Comparison of ENCODE assay signal across 19 cellular contexts in genomic region chr3:185797108-185797881, GRCh38. TPM values are rescaled to one million over a fixed set of nuclear protein-coding genes. Genes with fewer than 3 reads are reported as not detected.
DNase-seq lines count a peak whose midpoint lies in the region; ATAC-seq and TF ChIP-seq lines count a peak whose summit lies in the region.
"Had no signal": no experiment of that assay in that cellular context is flagged by ENCODE, and none has a peak within 500 bp of the region (broad histone marks: within the 10 kb centered on the region; RNA-seq: fewer than 3 reads in every experiment).

No MANE protein-coding gene starts in this region.

- peak overlapping the region; percentile 92 for H3K27ac Mint-ChIP-seq in progenitor cell of endocrine pancreas
- H3K27ac Mint-ChIP-seq in T-helper 17 cell = no peak overlapping the region
- H3K27ac Mint-ChIP-seq in activated CD8-positive, alpha-beta T cell treated with anti-CD3 and anti-CD28 coated beads for 36 hours = no peak overlapping the region
- H3K27ac Mint-ChIP-seq: dendritic cell treated with granulocyte-macrophage colony-stimulating factor and Interleukin-4, amounts not matched to agents 40 ng/mL and 50 ng/mL, for 4 days; naive B cell; T-helper 1 cell treated with Interleukin-12 subunit alpha and Interleukin-12 subunit beta and Interleukin-4 antibody, amounts not matched to agents 30 μg/mL and 1 μg/mL, for 36 hours had no signal

- DNase-seq in hepatocyte (ENCODE audit: low spot score) = no peak
- no peak for DNase-seq in progenitor cell of endocrine pancreas (ENCODE audit: low spot score, unreplicated experiment)
- no peak for DNase-seq in T-helper 17 cell
- DNase-seq in activated CD8-positive, alpha-beta T cell treated with anti-CD3 and anti-CD28 coated beads for 36 hours = no peak
- no peak for DNase-seq in SW 1271 (lab: John Stamatoyannopoulos, UW)
- DNase-seq in NCI-H2029 (lab: John Stamatoyannopoulos, UW) = no peak
- DNase-seq: activated CD4-positive, alpha-beta T cell treated with anti-CD3 and anti-CD28 coated beads for 1 hour; activated CD8-positive, alpha-beta memory T cell treated with anti-CD3 and anti-CD28 coated beads, Interleukin-2, amount 50 U/mL, for 4 hours; activated gamma-delta T cell treated with Interleukin-2 at 50 U/mL for 16 hours; aorta; DND-41; naive B cell; NCI-H2107; RPMI8226 had no signal

- H3K9me3 ChIP-seq in HEK293 (ENCODE audit: control insufficient read depth, insufficient read depth, low read depth, low read length) = no peaks in the 10 kb centered on the region
- H3K9me3 ChIP-seq in hepatocyte (ENCODE audit: low read depth) = no peaks in the 10 kb centered on the region
- H3K9me3 ChIP-seq in T-helper 17 cell (ENCODE audit: control insufficient read depth, low read length, poor library complexity, severe bottlenecking) = no peaks in the 10 kb centered on the region
- H3K9me3 ChIP-seq: right atrium auricular region had no signal

- H3K4me2 ChIP-seq in hepatocyte = peak overlapping the region; percentile 38

- no peak overlapping the region for H2AFZ ChIP-seq in hepatocyte

- H3K4me3 Mint-ChIP-seq in progenitor cell of endocrine pancreas (ENCODE audit: low read depth) = no peak overlapping the region
- H3K4me3 Mint-ChIP-seq in T-helper 17 cell = no peak overlapping the region
- no peak overlapping the region for H3K4me3 Mint-ChIP-seq in activated CD8-positive, alpha-beta T cell treated with anti-CD3 and anti-CD28 coated beads for 36 hours
- H3K4me3 Mint-ChIP-seq: dendritic cell treated with granulocyte-macrophage colony-stimulating factor and Interleukin-4, amounts not matched to agents 40 ng/mL and 50 ng/mL, for 4 days; naive B cell; T-helper 1 cell treated with Interleukin-12 subunit alpha and Interleukin-12 subunit beta and Interleukin-4 antibody, amounts not matched to agents 30 μg/mL and 1 μg/mL, for 36 hours had no signal

- H3K27me3 Mint-ChIP-seq in progenitor cell of endocrine pancreas = no peaks in the 10 kb centered on the region
- H3K27me3 Mint-ChIP-seq in T-helper 17 cell = peaks cover 34% of the 10 kb centered on the region
- H3K27me3 Mint-ChIP-seq in activated CD8-positive, alpha-beta T cell treated with anti-CD3 and anti-CD28 coated beads for 36 hours = peaks cover 6% of the 10 kb centered on the region
- H3K27me3 Mint-ChIP-seq: dendritic cell treated with granulocyte-macrophage colony-stimulating factor and Interleukin-4, amounts not matched to agents 40 ng/mL and 50 ng/mL, for 4 days had no signal

- intact Hi-C loops in activated CD8-positive, alpha-beta T cell treated with anti-CD3 and anti-CD28 coated beads for 36 hours (cut with micrococcal nuclease) = no loop called here

- 65% methylated on average over 8 of the region's 8 CpGs for WGBS in hepatocyte (ENCODE audit: low lambda C conversion rate, missing lambda C conversion rate)

- peaks cover 10% of the 10 kb centered on the region for H3K36me3 Mint-ChIP-seq in progenitor cell of endocrine pancreas (ENCODE audit: insufficient read depth)
- H3K36me3 Mint-ChIP-seq in T-helper 17 cell (ENCODE audit: low read depth) = peaks cover 2% of the 10 kb centered on the region
- no peaks in the 10 kb centered on the region for H3K36me3 Mint-ChIP-seq in activated CD8-positive, alpha-beta T cell treated with anti-CD3 and anti-CD28 coated beads for 36 hours (ENCODE audit: low read depth)
- H3K36me3 Mint-ChIP-seq: naive B cell had no signal

- CTCF ChIA-PET in HEK293 (lab: Yijun Ruan, JAX) = interaction anchor here (1.1 kb wide), 1 partner anchor 29 kb away, joined by 3 read pairs; no protein-coding TSS in a partner anchor
- CTCF ChIA-PET in activated CD8-positive, alpha-beta T cell treated with anti-CD3 and anti-CD28 coated beads for 36 hours (lab: Charles Lee) = no interaction called here

- no peak for TF ChIP-seq CTCF in HEK293 (tag by site-specific recombination; IDR thresholded peaks at IDR 0.05)
- TF ChIP-seq CTCF in VCaP (conservative IDR thresholded peaks at IDR 0.05) = no peak
- no peak for TF ChIP-seq CTCF in hepatocyte (IDR thresholded peaks at IDR 0.05; ENCODE audit: poor library complexity)
- no peak for TF ChIP-seq CTCF in progenitor cell of endocrine pancreas (IDR thresholded peaks at IDR 0.05; ENCODE audit: unreplicated experiment)
- no peak for TF ChIP-seq CTCF in activated CD8-positive, alpha-beta T cell treated with anti-CD3 and anti-CD28 coated beads for 36 hours (IDR thresholded peaks at IDR 0.05)

- H3K79me2 ChIP-seq in hepatocyte = peaks cover 96% of the 10 kb centered on the region

- H3K4me1 ChIP-seq in HEK293 (ENCODE audit: control insufficient read depth, insufficient read depth, low read length) (no peaks in the 10 kb centered on the region; the same call in 1 of the 2 replicates), hepatocyte (ENCODE audit: insufficient read depth) (peaks cover 25% of the 10 kb centered on the region)
- H3K4me1 ChIP-seq: right atrium auricular region had no signal

- H3K4me1 Mint-ChIP-seq in progenitor cell of endocrine pancreas (ENCODE audit: low read depth) = peaks cover 36% of the 10 kb centered on the region
- no peaks in the 10 kb centered on the region for H3K4me1 Mint-ChIP-seq in T-helper 17 cell
- peaks cover 7% of the 10 kb centered on the region for H3K4me1 Mint-ChIP-seq in activated CD8-positive, alpha-beta T cell treated with anti-CD3 and anti-CD28 coated beads for 36 hours (ENCODE audit: low read depth)

- ATAC-seq in T-helper 17 cell = no peak
- ATAC-seq in activated CD8-positive, alpha-beta T cell treated with anti-CD3 and anti-CD28 coated beads for 36 hours = no peak

- H3K36me3 ChIP-seq in HEK293 (ENCODE audit: control insufficient read depth in 2 of 2, insufficient read depth in 1 of 2, low read length in 2 of 2) = no peaks in the 10 kb centered on the region
- H3K36me3 ChIP-seq in hepatocyte (replicated peaks; ENCODE audit: insufficient read depth, low read depth) = no peaks in the 10 kb centered on the region
- H3K36me3 ChIP-seq: right atrium auricular region had no signal

- H3K9me3 Mint-ChIP-seq in progenitor cell of endocrine pancreas (ENCODE audit: low read depth) = no peaks in the 10 kb centered on the region
- no peaks in the 10 kb centered on the region for H3K9me3 Mint-ChIP-seq in activated CD8-positive, alpha-beta T cell treated with anti-CD3 and anti-CD28 coated beads for 36 hours
- H3K9me3 Mint-ChIP-seq: dendritic cell treated with granulocyte-macrophage colony-stimulating factor and Interleukin-4, amounts not matched to agents 40 ng/mL and 50 ng/mL, for 4 days; T-helper 1 cell treated with Interleukin-12 subunit alpha and Interleukin-12 subunit beta and Interleukin-4 antibody, amounts not matched to agents 30 μg/mL and 1 μg/mL, for 36 hours had no signal

- no peaks in the 10 kb centered on the region for H3K9me2 ChIP-seq in hepatocyte (replicated peaks; ENCODE audit: insufficient read depth)

- no peak overlapping the region for H3K4me3 ChIP-seq in HEK293 (ENCODE audit: low read depth, low read length)
- H3K4me3 ChIP-seq in hepatocyte = no peak overlapping the region
- H3K4me3 ChIP-seq: right atrium auricular region had no signal

- H3K27ac ChIP-seq in HEK293 (ENCODE audit: extremely low read depth, low read depth, low read length) (no peak overlapping the region), VCaP (peak overlapping the region; percentile 33; the same call in 1 of the 2 replicates), hepatocyte (peak overlapping the region; percentile 83)
- H3K27ac ChIP-seq: right atrium auricular region had no signal

- no peaks in the 10 kb centered on the region for H3K27me3 ChIP-seq in hepatocyte
- H3K27me3 ChIP-seq: right atrium auricular region had no signal

- POLR2A ChIA-PET in HEK293 (lab: Yijun Ruan, JAX) = interaction anchor here (0.6 kb wide), 1 partner anchor 17 kb away, joined by 3 read pairs; no protein-coding TSS in a partner anchor
- POLR2A ChIA-PET in activated CD8-positive, alpha-beta T cell treated with anti-CD3 and anti-CD28 coated beads for 36 hours (lab: Charles Lee) = interaction anchor here (0.9 kb wide), 1 partner anchor 16 kb away, joined by 3 read pairs; no protein-coding TSS in a partner anchor

- H4K20me1 ChIP-seq in hepatocyte (ENCODE audit: insufficient read depth, poor library complexity, severe bottlenecking) = peaks cover 99% of the 10 kb centered on the region

TF ChIP-seq in HEK293, 187 proteins besides CTCF, POLR2A, EP300 and RAD21:
- TF ChIP-seq OSR2 (tag by site-specific recombination; IDR thresholded peaks at IDR 0.05) = 0 out of 2 replicates have a peak, but pooled peaks have one; percentile 21
- 0 out of 2 replicates have a peak, but pooled peaks have one; percentile 10 for TF ChIP-seq ZNF362 (tag by site-specific recombination; IDR thresholded peaks at IDR 0.05)
- 0 out of 2 replicates have a peak, but pooled peaks have one; percentile 24 for TF ChIP-seq PRDM1 (tag by site-specific recombination; IDR thresholded peaks at IDR 0.05)
- TF ChIP-seq GLIS1 (tag by site-specific recombination; IDR thresholded peaks at IDR 0.05) = peak; percentile 72
- TF ChIP-seq ZBTB44 (tag by site-specific recombination; IDR thresholded peaks at IDR 0.05) = no peak

RNA-seq across cellular contexts. Expression of gene IGF2BP2, which starts 27.5 kb away (rescaled TPM):
- total RNA-seq in hepatocyte (81.5 and 88.9 TPM in 2 replicates), progenitor cell of endocrine pancreas (187 and 190 TPM in 2 replicates), T-helper 17 cell (1 to 10 TPM in 1 of 2 donors, under 1 TPM in 1; 0.99 to 8.8 TPM)
- 91.8 and 119 TPM in 2 replicates for polyA plus RNA-seq in hepatocyte
- under 1 TPM; 0.52 to 0.65 TPM for total RNA-seq in activated CD8-positive, alpha-beta T cell treated with anti-CD3 and anti-CD28 coated beads for 36 hours
